Comparison of ENCODE assay signal across 10 cellular contexts in genomic region chr6:111536888-111537287, GRCh38. TPM values are rescaled to one million over a fixed set of nuclear protein-coding genes. Genes with fewer than 3 reads are reported as not detected.
A peak's percentile ranks its signal among the peaks of the same experiment; 100 is the strongest.
DNase-seq lines count a peak whose midpoint lies in the region; ATAC-seq and TF ChIP-seq lines count a peak whose summit lies in the region.
"Had no signal": no experiment of that assay in that cellular context is flagged by ENCODE, and none has a peak within 500 bp of the region (broad histone marks: within the 10 kb centered on the region; RNA-seq: fewer than 3 reads in every experiment).

No MANE protein-coding gene starts in this region.

- TF ChIP-seq CTCF in colonic mucosa (IDR thresholded peaks at IDR 0.05) (no peak), gastrocnemius medialis (IDR thresholded peaks at IDR 0.05 in 4 of 5, conservative IDR thresholded peaks at IDR 0.05 in 1 of 5) (no peak)

- POLR2A ChIA-PET in HEK293T (lab: Yijun Ruan, JAX) = no interaction called here

- CTCF ChIA-PET in HEK293T (lab: Yijun Ruan, JAX) = no interaction called here

- H3K4me3 ChIP-seq in colonic mucosa (no peak overlapping the region), gastrocnemius medialis (no peak overlapping the region)
- H3K4me3 ChIP-seq: SK-N-MC had no signal

- ATAC-seq in GM19438 (IDR thresholded peaks at IDR 0.05; ENCODE audit: low read depth, unreplicated experiment) (peak; percentile 73), gastrocnemius medialis (no peak)

- no peaks in the 10 kb centered on the region for H3K9me3 ChIP-seq in colonic mucosa
- no peaks in the 10 kb centered on the region for H3K9me3 ChIP-seq in gastrocnemius medialis

- H3K36me3 ChIP-seq in colonic mucosa (no peaks in the 10 kb centered on the region), gastrocnemius medialis (no peaks in the 10 kb centered on the region)

- H3K27me3 ChIP-seq in colonic mucosa (no peaks in the 10 kb centered on the region), gastrocnemius medialis (no peaks in the 10 kb centered on the region)

- peak; percentile 82 to 87 for DNase-seq in Kasumi-1 (lab: John Stamatoyannopoulos, UW)
- DNase-seq in colonic mucosa = peak; percentile 47
- no peak for DNase-seq in gastrocnemius medialis
- no peak for DNase-seq in HEK293T (ENCODE audit: extremely low spot score)
- DNase-seq in SHP77 (lab: John Stamatoyannopoulos, UW) = no peak
- no peak for DNase-seq in caudate nucleus (lab: John Stamatoyannopoulos, UW)
- DNase-seq in NCI-H1092 treated with DMSO at 0.1 percent for 48 hours (lab: John Stamatoyannopoulos, UW) = no peak
- DNase-seq: IMR-90 had no signal

- H3K4me1 ChIP-seq in colonic mucosa (no peaks in the 10 kb centered on the region), gastrocnemius medialis (peaks cover 37 to 52% of the 10 kb centered on the region in 2 donors)

- in situ Hi-C loops in gastrocnemius medialis (cut with MboI; ENCODE audit: low sequenced_read_pairs in 4 of 4) = no loop called here

- no peak for TF ChIP-seq POLR2A in gastrocnemius medialis (IDR thresholded peaks at IDR 0.05)

- peak overlapping the region; percentile 6 for H3K27ac ChIP-seq in colonic mucosa
- peak overlapping the region in 3 of 4 donors; percentile 9 to 43 (median 30) for H3K27ac ChIP-seq in gastrocnemius medialis
- no peak overlapping the region for H3K27ac ChIP-seq in caudate nucleus (ENCODE audit: low read depth, low read length)
- H3K27ac ChIP-seq: SK-N-MC had no signal

- intact Hi-C loops in colonic mucosa (cut with DNase I) = no loop called here
- intact Hi-C loops in gastrocnemius medialis (cut with DNase I; ENCODE audit: low total_unique reads) = no loop called here

- H3K9ac ChIP-seq in colonic mucosa (ENCODE audit: low read depth in 2 of 2, low read length in 2 of 2) = no peak overlapping the region

TF ChIP-seq in HEK293T, 16 proteins besides CTCF, POLR2A, EP300 and RAD21:
- TF ChIP-seq SUZ12 (IDR thresholded peaks at IDR 0.05) = no peak
- TF ChIP-seq PKNOX1 (IDR thresholded peaks at IDR 0.05) = no peak
- TF ChIP-seq L3MBTL2 (conservative IDR thresholded peaks at IDR 0.05) = no peak
- TF ChIP-seq SP1 (IDR thresholded peaks at IDR 0.05) = no peak
- no peak for TF ChIP-seq FOXM1 (IDR thresholded peaks at IDR 0.05; ENCODE audit: borderline replicate concordance)
- no peak for TF ChIP-seq CTBP1 (IDR thresholded peaks at IDR 0.05; ENCODE audit: borderline replicate concordance)
- no peak for TF ChIP-seq ZNF384 (IDR thresholded peaks at IDR 0.05)
- TF ChIP-seq FOXA1 (IDR thresholded peaks at IDR 0.05) = no peak
- no peak for TF ChIP-seq BHLHE40 (IDR thresholded peaks at IDR 0.05; ENCODE audit: borderline replicate concordance)
- no peak for TF ChIP-seq ELF4 (IDR thresholded peaks at IDR 0.05)
- TF ChIP-seq FOXK2 (IDR thresholded peaks at IDR 0.05) = no peak
- TF ChIP-seq NFRKB (IDR thresholded peaks at IDR 0.05) = no peak
- TF ChIP-seq HDGF (IDR thresholded peaks at IDR 0.05; ENCODE audit: borderline replicate concordance) = no peak
- no peak for TF ChIP-seq TARDBP (IDR thresholded peaks at IDR 0.05)
- no peak for TF ChIP-seq LEF1 (IDR thresholded peaks at IDR 0.05; ENCODE audit: borderline replicate concordance)
- TF ChIP-seq ARNT (IDR thresholded peaks at IDR 0.05) = no peak
TF ChIP-seq in HEK293T: peak in this region for 0.

RNA-seq across cellular contexts. Expression of gene REV3L, which starts 53.9 kb away (rescaled TPM):
- total RNA-seq in colonic mucosa (10 to 100 TPM; 16.7 to 20.8 TPM), gastrocnemius medialis (10 to 100 TPM; 25.9 to 79.1 (median 49.0) TPM)

Comparison
In these comparisons a context has a peak if more than half of its experiments do, and no peak if none do; other contexts are left out.
1. DNase-seq: peak in Kasumi-1 (2 of 2) and colonic mucosa (single experiment); none in gastrocnemius medialis (0 of 2), HEK293T (single experiment), SHP77 (0 of 2), caudate nucleus (0 of 61) and NCI-H1092 treated with DMSO at 0.1 percent for 48 hours (single experiment).